ENCODE assay signal across 15 cellular contexts in the genomic region with DNA sequence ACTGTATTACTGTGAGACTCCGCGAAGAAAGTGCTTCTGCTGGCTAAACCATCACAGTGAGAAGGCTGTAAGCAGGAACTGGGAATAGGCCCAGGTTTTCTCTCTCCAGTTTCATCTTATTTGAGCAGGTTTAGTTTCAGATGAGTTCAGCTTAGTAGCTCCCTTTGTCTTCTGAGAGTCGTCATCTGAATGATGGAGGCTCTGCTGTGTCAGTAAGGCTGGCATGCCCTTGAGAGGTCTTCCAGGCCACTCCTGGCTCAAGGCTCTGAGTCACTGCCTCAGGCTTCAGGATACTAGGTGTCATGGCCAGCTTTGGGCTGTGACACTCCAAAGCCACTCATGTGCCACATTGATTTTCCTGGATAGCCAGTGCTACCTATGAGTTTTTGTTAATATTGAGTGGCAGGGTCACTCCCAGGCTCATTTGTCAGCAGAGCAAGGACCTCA.
DNase-seq lines count a peak whose midpoint lies in the region; ATAC-seq and TF ChIP-seq lines count a peak whose summit lies in the region.
"Had no signal": no experiment of that assay in that cellular context is flagged by ENCODE, and none has a peak within 500 bp of the region (broad histone marks: within the 10 kb centered on the region; RNA-seq: fewer than 3 reads in every experiment).

No MANE protein-coding gene starts in this region.

- H3K36me3 ChIP-seq in IMR-90 (ENCODE audit: control insufficient read depth, insufficient read depth, low read length) (peaks cover 33% of the 10 kb centered on the region), adrenal gland (replicated peaks in 1 of 2) (peaks cover 0 to 36% of the 10 kb centered on the region in 2 donors), lower lobe of right lung (peaks cover 63% of the 10 kb centered on the region), thyroid gland (peaks cover 5 to 9% of the 10 kb centered on the region in 2 donors), endodermal cell (ENCODE audit: control insufficient read depth, insufficient read depth, low read length) (peaks cover 65% of the 10 kb centered on the region)

- H4K20me1 ChIP-seq in IMR-90 (ENCODE audit: insufficient read depth, low read length): no peaks in the 10 kb centered on the region

- H3K27me3 Mint-ChIP-seq in endodermal cell (ENCODE audit: insufficient read depth): no peaks in the 10 kb centered on the region

- H3K4me1 ChIP-seq in IMR-90 (ENCODE audit: control insufficient read depth, insufficient read depth, low read length) (peaks cover 15% of the 10 kb centered on the region), adrenal gland (replicated peaks in 1 of 2) (peaks cover 0 to 14% of the 10 kb centered on the region in 2 donors), lower lobe of right lung (peaks cover 5% of the 10 kb centered on the region), thyroid gland (peaks cover 0 to 6% of the 10 kb centered on the region in 2 donors), endodermal cell (ENCODE audit: control insufficient read depth, insufficient read depth, low read length) (no peaks in the 10 kb centered on the region)

- H3K4me3 Mint-ChIP-seq in endodermal cell: no peak overlapping the region

- H3K18ac ChIP-seq in IMR-90 (ENCODE audit: low read depth, low read length): no peak overlapping the region; the same call in 1 of the 2 replicates

- H3K27me3 ChIP-seq in IMR-90 (ENCODE audit: control insufficient read depth, insufficient read depth, low read length) (no peaks in the 10 kb centered on the region), adrenal gland (no peaks in the 10 kb centered on the region), lower lobe of right lung (ENCODE audit: low read depth) (no peaks in the 10 kb centered on the region), thyroid gland (no peaks in the 10 kb centered on the region), endodermal cell (ENCODE audit: control insufficient read depth, insufficient read depth, low read length, poor library complexity, severe bottlenecking) (no peaks in the 10 kb centered on the region)

- H3K9me1 ChIP-seq in IMR-90 (ENCODE audit: insufficient read depth, low read length): peaks cover 16% of the 10 kb centered on the region

- peak overlapping the region; percentile 38; the same call in 1 of the 2 replicates for H2AK5ac ChIP-seq in IMR-90 (ENCODE audit: low read depth, low read length)

- dilution Hi-C loops in IMR-90 (cut with HindIII; ENCODE audit: low sequenced_read_pairs, unreplicated experiment): no loop called here

- no peak overlapping the region for H2AFZ ChIP-seq in IMR-90 (replicated peaks; ENCODE audit: low read length, poor library complexity)

- peak overlapping the region; percentile 2; the same call in 1 of the 3 replicates for H2BK15ac ChIP-seq in IMR-90 (ENCODE audit: low read depth, low read length)

- no peak overlapping the region for H3K56ac ChIP-seq in IMR-90 (ENCODE audit: extremely low read depth, insufficient read depth, low read length)

- H2BK20ac ChIP-seq in IMR-90 (ENCODE audit: low read depth, low read length): 0 out of 2 replicates have a peak overlapping the region, but pooled peaks have one; percentile 21

- ATAC-seq in IMR-90 (ENCODE audit: low read depth): no peak
- peak; percentile 64 to 72 for ATAC-seq in lower lobe of right lung

- H3K14ac ChIP-seq in IMR-90 (replicated peaks; ENCODE audit: low read depth, low read length): no peak overlapping the region

- no peak for TF ChIP-seq RAD21 in IMR-90 (IDR thresholded peaks at IDR 0.05; ENCODE audit: low read length)

- no peaks in the 10 kb centered on the region for H3K9me3 Mint-ChIP-seq in endodermal cell

- no peak overlapping the region for H4K8ac ChIP-seq in IMR-90 (ENCODE audit: low read depth in 2 of 2, low read length in 2 of 2)

- H3K4me2 ChIP-seq in IMR-90 (ENCODE audit: low read depth, low read length): no peak overlapping the region

- DNase-seq in IMR-90: no peak
- DNase-seq in adrenal gland: peak; percentile 49 to 79 (median 75)
- DNase-seq in lower lobe of right lung: no peak
- DNase-seq in thyroid gland: peak; percentile 25 to 37
- DNase-seq in ACHN: no peak
- no peak for DNase-seq in endodermal cell
- no peak for DNase-seq in NCI-H69 (lab: John Stamatoyannopoulos, UW)
- DNase-seq: activated CD4-positive, CD25-positive, alpha-beta regulatory T cell; activated effector memory CD4-positive, alpha-beta T cell treated with Interleukin-2 at 50 U/mL for 16 hours; cortex of kidney; DMS153; NCI-H1048; NCI-H82; RPMI8226; stimulated activated CD4-positive, alpha-beta T cell treated with anti-CD3 and anti-CD28 coated beads, Interleukin-4, amount 100 ng/mL, for 4 hours had no signal

- no peak overlapping the region for H3K27ac Mint-ChIP-seq in endodermal cell

- CTCF ChIA-PET in IMR-90 (lab: Yijun Ruan, JAX): interaction anchor here (1.3 kb wide), 1 partner anchor 129 kb away, joined by 3 read pairs; no protein-coding TSS in a partner anchor

- no peak overlapping the region for H4K5ac ChIP-seq in IMR-90 (ENCODE audit: low read depth, low read length)

- H3K9ac ChIP-seq in IMR-90 (ENCODE audit: low read depth, low read length): no peak overlapping the region
- no peak overlapping the region for H3K9ac ChIP-seq in endodermal cell (ENCODE audit: extremely low read depth, low read length, poor library complexity, severe bottlenecking)

- intact Hi-C loops in IMR-90 (cut with micrococcal nuclease) (no loop called here), adrenal gland (cut with DNase I) (no loop called here), lower lobe of right lung (cut with DNase I) (no loop called here), thyroid gland (cut with DNase I) (no loop called here)

- no TSS peak for BruUV-seq in IMR-90 (replicated peaks; lab: Mats Ljungman, UMichigan)

- H3K4ac ChIP-seq in IMR-90 (ENCODE audit: low read depth, low read length): 0 out of 2 replicates have a peak overlapping the region, but pooled peaks have one; percentile 8

- H3K9me3 ChIP-seq in IMR-90 (ENCODE audit: control insufficient read depth, insufficient read depth, low read length) (no peaks in the 10 kb centered on the region), adrenal gland (replicated peaks in 1 of 3) (no peaks in the 10 kb centered on the region), lower lobe of right lung (no peaks in the 10 kb centered on the region), thyroid gland (no peaks in the 10 kb centered on the region), endodermal cell (ENCODE audit: control insufficient read depth, low read length) (no peaks in the 10 kb centered on the region)

- peaks cover 2% of the 10 kb centered on the region for H3K4me1 Mint-ChIP-seq in endodermal cell

- no peak overlapping the region for H2AK9ac ChIP-seq in IMR-90 (replicated peaks; ENCODE audit: low read depth, low read length, poor library complexity)

- H3K27ac ChIP-seq in IMR-90 (ENCODE audit: insufficient read depth, low read length) (peak overlapping the region; percentile 26; the same call in 1 of the 2 replicates), adrenal gland (peak overlapping the region in 3 of 5 donors; percentile 4 to 58 (median 37)), lower lobe of right lung (no peak overlapping the region), thyroid gland (no peak overlapping the region), endodermal cell (ENCODE audit: low read depth, low read length) (no peak overlapping the region)

- no peak overlapping the region for H2BK5ac ChIP-seq in IMR-90 (ENCODE audit: low read depth, low read length, poor library complexity, severe bottlenecking)

- H3K36me3 Mint-ChIP-seq in endodermal cell (ENCODE audit: low read depth): peaks cover 57% of the 10 kb centered on the region

- TF ChIP-seq CTCF in IMR-90 (conservative IDR thresholded peaks at IDR 0.05; ENCODE audit: low read depth, low read length): no peak
- TF ChIP-seq CTCF in adrenal gland (IDR thresholded peaks at IDR 0.05): no peak
- TF ChIP-seq CTCF in lower lobe of right lung (IDR thresholded peaks at IDR 0.05): no peak
- no peak for TF ChIP-seq CTCF in thyroid gland (IDR thresholded peaks at IDR 0.05)
- no peak for TF ChIP-seq CTCF in endodermal cell (conservative IDR thresholded peaks at IDR 0.05)

- H4K91ac ChIP-seq in IMR-90 (ENCODE audit: insufficient read depth, low read depth, low read length): no peak overlapping the region

- no peak overlapping the region for H2BK120ac ChIP-seq in IMR-90 (ENCODE audit: low read depth, low read length)

- WGBS in IMR-90 (ENCODE audit: extremely low coverage in 2 of 2, insufficient read length in 1 of 2), 2 experiments: no CpG with 5 or more reads among the region's 3 CpGs
- WGBS in adrenal gland, 4 donors: 70 to 85% (median 78%) methylated on average over 3 of the region's 3 CpGs
- 81 to 91% methylated on average over 3 of the region's 3 CpGs for WGBS in thyroid gland, 2 donors
- 90 to 94% methylated on average over 3 of the region's 3 CpGs for WGBS in endodermal cell (ENCODE audit: insufficient coverage in 1 of 2, insufficient read length in 1 of 2), 2 experiments

- TF ChIP-seq POLR2A in IMR-90 (IDR thresholded peaks at IDR 0.05; ENCODE audit: low read depth, low read length) (no peak), adrenal gland (IDR thresholded peaks at IDR 0.05) (no peak), thyroid gland (IDR thresholded peaks at IDR 0.05) (no peak)

- no peak overlapping the region for H3K23ac ChIP-seq in IMR-90 (ENCODE audit: low read depth, low read length)

- POLR2A ChIA-PET in IMR-90 (lab: Charles Lee; ENCODE audit: unreplicated experiment): no interaction called here

- in situ Hi-C loops in IMR-90 (cut with MboI; ENCODE audit: low sequenced_read_pairs) (loop anchor here (10.0 kb wide), 1 partner anchor 568 kb away; no protein-coding TSS in a partner anchor), ACHN (cut with HindIII; ENCODE audit: low pct_ligation_motif_present, low pct_unique_long_range_greater_than_20kb, low sequenced_read_pairs) (no loop called here)

- H3K4me3 ChIP-seq in IMR-90 (ENCODE audit: insufficient read depth, low read depth, low read length): no peak overlapping the region
- no peak overlapping the region for H3K4me3 ChIP-seq in adrenal gland
- no peak overlapping the region for H3K4me3 ChIP-seq in lower lobe of right lung
- no peak overlapping the region for H3K4me3 ChIP-seq in thyroid gland (replicated peaks in 1 of 3)
- H3K4me3 ChIP-seq in endodermal cell (ENCODE audit: low read length): no peak overlapping the region

- peaks cover 15 to 18% of the 10 kb centered on the region in 2 experiments; a peak in 2 of 4 replicates for H3K79me1 ChIP-seq in IMR-90 (ENCODE audit: low read depth in 1 of 2, low read length in 2 of 2)

TF ChIP-seq in IMR-90, 13 proteins besides CTCF, POLR2A, EP300 and RAD21 (continues in another document):
- TF ChIP-seq, protein P1, sequence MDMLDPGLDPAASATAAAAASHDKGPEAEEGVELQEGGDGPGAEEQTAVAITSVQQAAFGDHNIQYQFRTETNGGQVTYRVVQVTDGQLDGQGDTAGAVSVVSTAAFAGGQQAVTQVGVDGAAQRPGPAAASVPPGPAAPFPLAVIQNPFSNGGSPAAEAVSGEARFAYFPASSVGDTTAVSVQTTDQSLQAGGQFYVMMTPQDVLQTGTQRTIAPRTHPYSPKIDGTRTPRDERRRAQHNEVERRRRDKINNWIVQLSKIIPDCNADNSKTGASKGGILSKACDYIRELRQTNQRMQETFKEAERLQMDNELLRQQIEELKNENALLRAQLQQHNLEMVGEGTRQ (IDR thresholded peaks at IDR 0.05; ENCODE audit: low read depth, low read length): no peak
- TF ChIP-seq NFE2L2 (IDR thresholded peaks at IDR 0.05; ENCODE audit: low read depth, low read length) (no peak), BHLHE40 (IDR thresholded peaks at IDR 0.05; ENCODE audit: low read depth, low read length) (no peak)

Comparison
In these comparisons a context has a peak if more than half of its experiments do, and no peak if none do; other contexts are left out.
1. DNase-seq: peak in adrenal gland (7 of 7) and thyroid gland (2 of 2); none in IMR-90 (single experiment), lower lobe of right lung (single experiment), ACHN (single experiment), endodermal cell (single experiment) and NCI-H69 (single experiment).
2. H3K27ac ChIP-seq: peak in IMR-90 (single experiment) and adrenal gland (3 of 5); none in lower lobe of right lung (single experiment), thyroid gland (0 of 3) and endodermal cell (single experiment).